35 cellular contexts compared by ENCODE assay signal in the genomic region with DNA sequence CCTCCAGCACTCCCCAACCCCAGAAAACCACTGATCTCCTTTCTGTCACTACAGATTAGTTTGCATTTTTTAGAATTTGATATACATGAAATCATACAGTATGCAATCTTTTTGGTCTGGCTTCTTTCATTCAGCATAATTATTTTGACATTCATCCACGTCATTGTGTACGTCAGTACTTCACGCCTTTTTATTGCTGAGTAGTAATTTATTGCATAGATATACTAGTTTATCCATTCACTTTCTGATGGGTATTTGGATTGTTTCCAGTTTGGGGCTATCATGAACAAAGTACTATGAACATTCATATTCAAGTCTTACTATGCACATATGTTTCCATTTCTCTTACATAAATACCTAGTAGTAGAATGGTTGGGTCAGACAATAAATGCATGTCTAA.
"Had no signal": no experiment of that assay in that cellular context is flagged by ENCODE, and none has a peak within 500 bp of the region (broad histone marks: within the 10 kb centered on the region; RNA-seq: fewer than 3 reads in every experiment).

No MANE protein-coding gene starts in this region.

- H3K4me3 ChIP-seq: MG63 had no signal

- DNase-seq: MM.1S, MV-4-11, NCI-H1048, NCI-H1092, NCI-H1092 treated with DMSO at 0.1 percent for 48 hours, NCI-H1105, NCI-H1105 treated with DMSO at 0.1 percent for 48 hours, NCI-H1417, NCI-H1417 treated with DMSO at 0.1 percent for 48 hours, NCI-H1436, NCI-H1436 treated with DMSO at 0.1 percent for 48 hours, NCI-H146, NCI-H1694, NCI-H1694 treated with DMSO at 0.1 percent for 48 hours, NCI-H187, NCI-H187 treated with DMSO at 0.1 percent for 48 hours, NCI-H1930, NCI-H2029, NCI-H2029 treated with DMSO at 0.1 percent for 48 hours, NCI-H2081, NCI-H2081 treated with DMSO at 0.1 percent for 48 hours, NCI-H2107, NCI-H2171, NCI-H2171 treated with DMSO at 0.1 percent for 48 hours, NCI-H2227 treated with DMSO at 0.1 percent for 48 hours, NCI-H226, NCI-H345, NCI-H446, NCI-H446 treated with DMSO at 0.1 percent for 48 hours, NCI-H510A, NCI-H510A treated with DMSO at 0.1 percent for 48 hours, NCI-H524, NCI-H524 treated with DMSO at 0.1 percent for 48 hours, NCI-H526 had no signal

- H3K36me3 ChIP-seq: MG63 had no signal

- H3K9me3 ChIP-seq: MG63 had no signal

- H3K27me3 ChIP-seq: MG63 had no signal
